In the genomic region with DNA sequence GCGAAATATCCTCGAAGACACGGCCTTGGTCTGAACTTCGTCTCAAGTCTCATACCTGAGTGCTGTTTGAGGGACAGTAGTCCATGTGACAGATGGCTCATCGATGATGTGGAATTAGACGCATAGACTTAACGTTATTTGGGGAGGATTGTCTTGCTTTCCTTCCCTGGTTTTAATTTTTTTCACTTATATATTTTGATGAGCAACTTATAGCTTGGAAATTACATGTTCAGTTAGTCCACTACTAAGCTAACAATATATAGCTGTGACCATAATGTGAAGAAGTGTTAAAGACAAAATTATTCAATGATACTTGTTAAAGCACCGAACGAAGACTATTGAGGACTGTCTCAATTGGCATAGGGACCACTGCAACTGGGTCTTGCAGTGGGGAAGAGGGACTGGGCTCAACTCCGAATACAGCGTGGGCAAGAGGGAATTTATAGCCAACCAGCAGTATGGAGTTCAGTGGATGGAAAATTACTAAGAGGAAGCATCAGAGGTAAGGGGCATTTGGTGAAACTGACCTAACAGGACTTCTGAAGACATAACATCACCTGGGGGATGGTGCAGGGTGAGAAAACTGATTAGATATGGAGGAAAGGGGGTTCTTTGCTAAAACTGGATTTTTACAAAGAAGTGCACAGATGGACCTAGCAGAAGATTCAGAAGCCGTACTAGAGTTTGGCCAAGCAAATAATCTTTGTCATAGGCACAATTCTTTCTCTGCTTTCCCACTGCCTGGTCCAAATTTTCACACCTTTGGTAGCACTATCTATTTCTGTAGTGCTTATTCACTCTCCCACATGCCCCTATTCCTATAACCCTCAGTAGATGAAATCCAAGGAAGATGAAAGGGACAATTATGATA, we compare ENCODE assay signal across 8 cellular contexts. TPM values are rescaled to one million over a fixed set of nuclear protein-coding genes. Genes with fewer than 3 reads are reported as not detected.
A peak's percentile ranks its signal among the peaks of the same experiment; 100 is the strongest.
DNase-seq lines count a peak whose midpoint lies in the region; ATAC-seq lines count a peak whose summit lies in the region.

No MANE protein-coding gene starts in this region.

- WGBS in mesodermal cell (ENCODE audit: insufficient coverage in 2 of 2), 2 experiments: 75 to 76% methylated on average over 9 of the region's 12 CpGs

- no peaks in the 10 kb centered on the region for H3K9me3 ChIP-seq in CD8-positive, alpha-beta memory T cell (ENCODE audit: low read length)
- no peaks in the 10 kb centered on the region for H3K9me3 ChIP-seq in mesodermal cell (ENCODE audit: control insufficient read depth, low read length)

- H3K27ac ChIP-seq in CD8-positive, alpha-beta memory T cell (ENCODE audit: low read depth, low read length): peak overlapping the region; percentile 92
- H3K27ac ChIP-seq in mesodermal cell (ENCODE audit: low read depth, low read length, severe bottlenecking): peak overlapping the region; percentile 57

- POLR2A ChIA-PET in CD8-positive, alpha-beta memory T cell (lab: Charles Lee): interaction anchor here (0.7 to 2.3 kb wide), 5 partner anchors 22 to 182 kb away, joined by 3 to 9 read pairs (median 4); a partner anchor contains a TSS

- in situ Hi-C loops in T47D (cut with HindIII; ENCODE audit: low pct_unique_long_range_greater_than_20kb, low sequenced_read_pairs): no loop called here

- H3K36me3 Mint-ChIP-seq in CD8-positive, alpha-beta memory T cell: peaks cover 0 to 9% (median 5%) of the 10 kb centered on the region in 3 donors
- no peaks in the 10 kb centered on the region for H3K36me3 Mint-ChIP-seq in IgD-negative memory B cell

- peak overlapping the region; percentile 80 for H3K4me3 ChIP-seq in CD8-positive, alpha-beta memory T cell (ENCODE audit: low read length)
- H3K4me3 ChIP-seq in mesodermal cell (ENCODE audit: extremely low read depth, insufficient read depth, low read length, poor library complexity, severe bottlenecking): no peak overlapping the region

- H3K27ac Mint-ChIP-seq in CD8-positive, alpha-beta memory T cell: peak overlapping the region; percentile 95 to 98 (median 97)
- peak overlapping the region; percentile 94 to 98 (median 97) for H3K27ac Mint-ChIP-seq in IgD-negative memory B cell

- H3K27me3 Mint-ChIP-seq in CD8-positive, alpha-beta memory T cell: no peaks in the 10 kb centered on the region
- H3K27me3 Mint-ChIP-seq in IgD-negative memory B cell: no peaks in the 10 kb centered on the region

- DNase-seq in CD8-positive, alpha-beta memory T cell: no peak
- DNase-seq in T47D (ENCODE audit: low read depth in 1 of 2, low spot score in 1 of 2): peak; percentile 27 to 52
- DNase-seq in GM19240 (ENCODE audit: insufficient read length, low spot score): no peak
- DNase-seq in SK-N-DZ (ENCODE audit: low spot score): no peak
- DNase-seq in D341Med (ENCODE audit: low spot score): no peak

- H3K4me1 ChIP-seq in CD8-positive, alpha-beta memory T cell (ENCODE audit: insufficient read depth, low read length): peaks cover 33% of the 10 kb centered on the region
- peaks cover 10% of the 10 kb centered on the region for H3K4me1 ChIP-seq in mesodermal cell (ENCODE audit: control insufficient read depth, insufficient read depth, low read length, poor library complexity, severe bottlenecking)

- peaks cover 4% of the 10 kb centered on the region for H3K36me3 ChIP-seq in CD8-positive, alpha-beta memory T cell (ENCODE audit: insufficient read depth, low read length)
- H3K36me3 ChIP-seq in mesodermal cell (ENCODE audit: control insufficient read depth, insufficient read depth, low read length): no peaks in the 10 kb centered on the region

- no peak for ATAC-seq in HG02970 (IDR thresholded peaks at IDR 0.05; ENCODE audit: low FRiP score, unreplicated experiment)

- no peaks in the 10 kb centered on the region for H3K27me3 ChIP-seq in CD8-positive, alpha-beta memory T cell (ENCODE audit: insufficient read depth, low read length, poor library complexity, severe bottlenecking)

- peak overlapping the region; percentile 80 to 98 (median 94) for H3K4me3 Mint-ChIP-seq in CD8-positive, alpha-beta memory T cell
- peak overlapping the region; percentile 90 to 97 (median 96) for H3K4me3 Mint-ChIP-seq in IgD-negative memory B cell

- CTCF ChIA-PET in CD8-positive, alpha-beta memory T cell (lab: Charles Lee): interaction anchor here (0.7 to 3.2 kb wide), 23 partner anchors 10 to 296 kb away, joined by 3 to 21 read pairs (median 4); a partner anchor contains a TSS

- H3K9me3 Mint-ChIP-seq in CD8-positive, alpha-beta memory T cell: no peaks in the 10 kb centered on the region
- no peaks in the 10 kb centered on the region for H3K9me3 Mint-ChIP-seq in IgD-negative memory B cell

- H3K4me1 Mint-ChIP-seq in CD8-positive, alpha-beta memory T cell: peaks cover 44 to 55% (median 49%) of the 10 kb centered on the region in 3 donors
- H3K4me1 Mint-ChIP-seq in IgD-negative memory B cell: peaks cover 27 to 34% (median 34%) of the 10 kb centered on the region in 3 donors

RNA-seq across cellular contexts. Expression of a gene that starts 0.9 kb away (rescaled TPM):
- total RNA-seq in CD8-positive, alpha-beta memory T cell: 10 to 100 TPM; 38.8 to 42.9 TPM
- 50.1 TPM for polyA plus RNA-seq in CD8-positive, alpha-beta memory T cell
- 46.1 TPM for polyA plus RNA-seq in IgD-negative memory B cell
- 45.9 TPM for polyA plus RNA-seq in mesodermal cell (2013, experiment 1 of 2)
- polyA plus RNA-seq in mesodermal cell (2013, experiment 2 of 2): 39.5 TPM
- 83.5 and 89.4 TPM in 2 replicates for polyA plus RNA-seq in SK-N-DZ (2014; cell fraction: cytosol; rRNA removed)
- polyA plus RNA-seq in SK-N-DZ (2014; cell fraction: nucleus; rRNA removed): 36.0 and 85.9 TPM in 2 replicates

RNA-seq across cellular contexts. Expression of a gene that starts 7.3 kb away (rescaled TPM):
- total RNA-seq in CD8-positive, alpha-beta memory T cell: 10 to 100 TPM; 36.2 to 42.2 TPM
- polyA plus RNA-seq in CD8-positive, alpha-beta memory T cell: 19.7 TPM
- 17.4 TPM for polyA plus RNA-seq in IgD-negative memory B cell
- polyA plus RNA-seq in mesodermal cell (2013, experiment 1 of 2): 38.0 TPM
- 43.1 TPM for polyA plus RNA-seq in mesodermal cell (2013, experiment 2 of 2)
- 57.3 and 63.3 TPM in 2 replicates for polyA plus RNA-seq in SK-N-DZ (2014; cell fraction: cytosol; rRNA removed)
- 43.7 and 50.5 TPM in 2 replicates for polyA plus RNA-seq in SK-N-DZ (2014; cell fraction: nucleus; rRNA removed)

Comparison
In these comparisons a context has a peak if more than half of its experiments do, and no peak if none do; other contexts are left out.
1. DNase-seq: peak in T47D (2 of 2); none in CD8-positive, alpha-beta memory T cell (0 of 5), GM19240 (single experiment), SK-N-DZ (single experiment) and D341Med (single experiment).